Comparison of ENCODE assay signal across 19 cellular contexts in the genomic region with DNA sequence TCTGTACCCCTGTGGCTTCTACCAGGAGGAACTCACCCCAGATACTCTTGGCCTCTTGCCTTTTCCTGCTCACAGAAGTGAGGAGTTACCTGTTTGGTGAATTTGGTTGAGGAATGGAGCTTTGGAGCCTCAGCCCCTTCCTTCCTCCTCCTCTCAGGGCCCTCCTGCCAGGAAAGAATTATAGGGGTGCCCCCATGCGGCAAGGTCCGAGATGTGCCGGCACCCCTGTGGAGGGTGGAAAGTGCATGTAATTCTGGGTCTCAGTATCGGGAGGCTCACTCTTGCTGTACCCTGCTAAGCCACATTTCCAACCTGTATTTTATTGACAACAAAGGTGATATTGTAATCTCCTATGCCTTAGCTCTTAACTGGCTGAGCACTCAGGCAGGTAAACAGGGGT. TPM values are rescaled to one million over a fixed set of nuclear protein-coding genes. Genes with fewer than 3 reads are reported as not detected.
DNase-seq lines count a peak whose midpoint lies in the region; ATAC-seq, FAIRE-seq and TF ChIP-seq lines count a peak whose summit lies in the region.
"Had no signal": no experiment of that assay in that cellular context is flagged by ENCODE, and none has a peak within 500 bp of the region (broad histone marks: within the 10 kb centered on the region; RNA-seq: fewer than 3 reads in every experiment).

No MANE protein-coding gene starts in this region.

- H3K36me3 ChIP-seq in DOHH2 (ENCODE audit: control insufficient read depth, low read length) (no peaks in the 10 kb centered on the region), Karpas-422 (ENCODE audit: insufficient read depth, low read length) (no peaks in the 10 kb centered on the region), PC-9 (ENCODE audit: low read depth) (no peaks in the 10 kb centered on the region)
- H3K36me3 ChIP-seq: BLaER1 treated with 17β-estradiol and CSF1 and Interleukin-3, amounts not matched to agents 10 nM and 100 nM had no signal

- peaks cover 6% of the 10 kb centered on the region for H3K4me1 Mint-ChIP-seq in endothelial cell (ENCODE audit: unreplicated experiment)
- H3K4me1 Mint-ChIP-seq: CD4-positive, CD25-positive, alpha-beta regulatory T cell had no signal

- peaks cover 14% of the 10 kb centered on the region for H3K36me3 Mint-ChIP-seq in endothelial cell (ENCODE audit: low read depth, unreplicated experiment)
- H3K36me3 Mint-ChIP-seq: CD4-positive, CD25-positive, alpha-beta regulatory T cell had no signal

- CTCF ChIA-PET in PC-9 (lab: Charles Lee) = no interaction called here

- no peak for ATAC-seq in foreskin keratinocyte
- no peak for ATAC-seq in GM21529 (IDR thresholded peaks at IDR 0.05; ENCODE audit: unreplicated experiment)

- no peaks in the 10 kb centered on the region for H3K9me3 ChIP-seq in DOHH2 (ENCODE audit: control insufficient read depth, insufficient read depth, low read length)
- H3K9me3 ChIP-seq in Karpas-422 (ENCODE audit: low read length) = no peaks in the 10 kb centered on the region
- no peaks in the 10 kb centered on the region for H3K9me3 ChIP-seq in PC-9 (ENCODE audit: insufficient read depth, low read depth)
- H3K9me3 ChIP-seq: BLaER1 treated with 17β-estradiol and CSF1 and Interleukin-3, amounts not matched to agents 10 nM and 100 nM had no signal

- POLR2A ChIA-PET in PC-9 (lab: Charles Lee; ENCODE audit: unreplicated experiment) = no interaction called here

- TF ChIP-seq CTCF in DOHH2 (IDR thresholded peaks at IDR 0.05; ENCODE audit: low read depth, low read length, poor library complexity, severe bottlenecking) (peak; percentile 42), PC-9 (conservative IDR thresholded peaks at IDR 0.05) (peak; percentile 47), foreskin keratinocyte (conservative IDR thresholded peaks at IDR 0.05) (peak; percentile 3), endothelial cell (IDR thresholded peaks at IDR 0.05; ENCODE audit: unreplicated experiment) (no peak)

- H3K4me2 ChIP-seq in DOHH2 (ENCODE audit: low read length) = no peak overlapping the region
- H3K4me2 ChIP-seq in Karpas-422 (ENCODE audit: low read depth, low read length, poor library complexity, severe bottlenecking) = no peak overlapping the region
- no peak overlapping the region for H3K4me2 ChIP-seq in PC-9
- H3K4me2 ChIP-seq: BLaER1 treated with 17β-estradiol and CSF1 and Interleukin-3, amounts not matched to agents 10 nM and 100 nM had no signal

- no peaks in the 10 kb centered on the region for H4K20me1 ChIP-seq in DOHH2 (ENCODE audit: control insufficient read depth, insufficient read depth, low read depth, low read length)
- H4K20me1 ChIP-seq in Karpas-422 (ENCODE audit: insufficient read depth, low read depth, low read length) = no peaks in the 10 kb centered on the region
- no peaks in the 10 kb centered on the region for H4K20me1 ChIP-seq in PC-9 (ENCODE audit: insufficient read depth)
- H4K20me1 ChIP-seq: BLaER1 treated with 17β-estradiol and CSF1 and Interleukin-3, amounts not matched to agents 10 nM and 100 nM had no signal

- H3K27ac ChIP-seq in DOHH2 (ENCODE audit: low read depth, low read length) (no peak overlapping the region), Karpas-422 (ENCODE audit: low read length) (no peak overlapping the region), PC-9 (no peak overlapping the region), foreskin keratinocyte (no peak overlapping the region)
- H3K27ac ChIP-seq: BLaER1 treated with 17β-estradiol and CSF1 and Interleukin-3, amounts not matched to agents 10 nM and 100 nM; HL-60 had no signal

- no peaks in the 10 kb centered on the region for H3K9me3 Mint-ChIP-seq in endothelial cell (ENCODE audit: unreplicated experiment)
- H3K9me3 Mint-ChIP-seq: HFFc6 had no signal

- intact Hi-C loops in PC-9 (cut with micrococcal nuclease; ENCODE audit: unreplicated experiment) = loop anchor here (10.0 kb wide), 1 partner anchor 495 kb away; a partner anchor contains a TSS

- H3K4me3 Mint-ChIP-seq in endothelial cell (ENCODE audit: unreplicated experiment) = no peak overlapping the region
- H3K4me3 Mint-ChIP-seq: CD4-positive, CD25-positive, alpha-beta regulatory T cell; HFFc6 had no signal

- H3K9ac ChIP-seq in Karpas-422 (ENCODE audit: low read length) = no peak overlapping the region
- H3K9ac ChIP-seq: BLaER1 treated with 17β-estradiol and CSF1 and Interleukin-3, amounts not matched to agents 10 nM and 100 nM had no signal

- DNase-seq in Karpas-422 (peak; percentile 59), PC-9 (no peak), foreskin keratinocyte (no peak), frontal cortex (ENCODE audit: low spot score in 2 of 2) (no peak), endothelial cell (ENCODE audit: low spot score) (no peak)
- DNase-seq: ACHN; CD4-positive, CD25-positive, alpha-beta regulatory T cell; DMS79; EL; HCEC 1CT; HFFc6; IMR-90 had no signal

- H3K27me3 ChIP-seq in DOHH2 (ENCODE audit: control insufficient read depth, low read length) (no peaks in the 10 kb centered on the region), Karpas-422 (ENCODE audit: low read length) (no peaks in the 10 kb centered on the region), PC-9 (ENCODE audit: insufficient read depth, low read depth) (peaks cover 5% of the 10 kb centered on the region; the same call in 1 of the 2 replicates), foreskin keratinocyte (peaks cover 4% of the 10 kb centered on the region)
- H3K27me3 ChIP-seq: BLaER1 treated with 17β-estradiol and CSF1 and Interleukin-3, amounts not matched to agents 10 nM and 100 nM had no signal

- no peak overlapping the region for H3K4me3 ChIP-seq in DOHH2 (ENCODE audit: low read length)
- H3K4me3 ChIP-seq in Karpas-422 (ENCODE audit: low read length) = no peak overlapping the region
- no peak overlapping the region for H3K4me3 ChIP-seq in PC-9
- H3K4me3 ChIP-seq: BLaER1 treated with 17β-estradiol and CSF1 and Interleukin-3, amounts not matched to agents 10 nM and 100 nM had no signal

- H2AFZ ChIP-seq in Karpas-422 (ENCODE audit: low read length) (no peak overlapping the region), PC-9 (no peak overlapping the region)

- H3F3A ChIP-seq in DOHH2 (ENCODE audit: control insufficient read depth, insufficient read depth) (no peaks in the 10 kb centered on the region), PC-9 (ENCODE audit: insufficient read depth, low read depth) (no peaks in the 10 kb centered on the region)

- BruUV-seq in PC-9 (replicated peaks; lab: Mats Ljungman, UMichigan) = no TSS peak

- no peak overlapping the region for H3K27ac Mint-ChIP-seq in endothelial cell (ENCODE audit: unreplicated experiment)
- H3K27ac Mint-ChIP-seq: HFFc6 had no signal

- FAIRE-seq in frontal cortex (lab: Jason Lieb, UNC) = no peak
- FAIRE-seq: G401.6 had no signal

- H3K9me2 ChIP-seq in DOHH2 (replicated peaks; ENCODE audit: control insufficient read depth, low read length) = no peaks in the 10 kb centered on the region
- no peaks in the 10 kb centered on the region for H3K9me2 ChIP-seq in Karpas-422 (replicated peaks; ENCODE audit: insufficient read depth, low read length)
- no peaks in the 10 kb centered on the region for H3K9me2 ChIP-seq in PC-9 (ENCODE audit: insufficient read depth)

- H3K4me1 ChIP-seq in DOHH2 (ENCODE audit: control insufficient read depth, low read length) (no peaks in the 10 kb centered on the region), Karpas-422 (ENCODE audit: low read length) (no peaks in the 10 kb centered on the region), PC-9 (replicated peaks; ENCODE audit: insufficient read depth) (no peaks in the 10 kb centered on the region), foreskin keratinocyte (no peaks in the 10 kb centered on the region)

- H3K27me3 Mint-ChIP-seq in endothelial cell (ENCODE audit: unreplicated experiment) = peaks cover 2% of the 10 kb centered on the region

- H3K79me2 ChIP-seq in DOHH2 (ENCODE audit: control insufficient read depth, low read length) (no peaks in the 10 kb centered on the region), Karpas-422 (ENCODE audit: low read length) (no peaks in the 10 kb centered on the region), PC-9 (ENCODE audit: low read depth) (no peaks in the 10 kb centered on the region)

RNA-seq across cellular contexts. Expression of a gene that starts 13.7 kb away (rescaled TPM):
- total RNA-seq in Karpas-422 (2014; rRNA removed; shearing (Covaris generic); ENCODE audit: low replicate concordance) = not detected in 2 replicates
- total RNA-seq in PC-9 (2021) (0.33 and 0.63 TPM in 2 replicates), foreskin keratinocyte (0.27 and 0.46 TPM in 2 replicates), frontal cortex (not detected), endothelial cell (ENCODE audit: unreplicated experiment) (0.74 TPM)
- 0.42 and 0.47 TPM in 2 replicates for polyA plus RNA-seq in foreskin keratinocyte
- total RNA-seq: A172, H4, HFFc6, IMR-90 had no signal
- polyA plus RNA-seq: IMR-90 had no signal

RNA-seq across cellular contexts. Expression of a gene that starts 41.1 kb away (rescaled TPM):
- 0.14 and 0.45 TPM in 2 replicates for total RNA-seq in Karpas-422 (2014; rRNA removed; shearing (Covaris generic); ENCODE audit: low replicate concordance)
- total RNA-seq in PC-9 (2021) (1.4 and 2.1 TPM in 2 replicates), foreskin keratinocyte (0.71 and 1.3 TPM in 2 replicates), frontal cortex (4.9 TPM), endothelial cell (ENCODE audit: unreplicated experiment) (3.9 TPM)
- 0.71 and 1.7 TPM in 2 replicates for polyA plus RNA-seq in foreskin keratinocyte

RNA-seq across cellular contexts. Expression of a gene that starts 51.9 kb away (rescaled TPM):
- total RNA-seq in Karpas-422 (2014; rRNA removed; shearing (Covaris generic); ENCODE audit: low replicate concordance) = not detected in 2 replicates
- not detected in 2 replicates for total RNA-seq in PC-9 (2021)
- total RNA-seq in foreskin keratinocyte = not detected in 2 replicates
- not detected in 2 replicates for polyA plus RNA-seq in foreskin keratinocyte
- total RNA-seq in frontal cortex = 36.7 TPM
- total RNA-seq in endothelial cell (ENCODE audit: unreplicated experiment) = 16.4 TPM
- total RNA-seq: A172; CD4-positive, CD25-positive, alpha-beta regulatory T cell; H4; HFFc6; IMR-90 had no signal
- polyA plus RNA-seq: CD4-positive, CD25-positive, alpha-beta regulatory T cell; IMR-90 had no signal

Comparison
In these comparisons a context has a peak if more than half of its experiments do, and no peak if none do; other contexts are left out.
1. RNA of a gene that starts 51.9 kb away (total RNA-seq): 36.7 TPM in frontal cortex (single experiment) and 16.4 TPM in endothelial cell (single experiment); not detected in Karpas-422, not detected in PC-9 and not detected in foreskin keratinocyte; every median in the first group is over 10 times any median in the second.